In the genomic region with DNA sequence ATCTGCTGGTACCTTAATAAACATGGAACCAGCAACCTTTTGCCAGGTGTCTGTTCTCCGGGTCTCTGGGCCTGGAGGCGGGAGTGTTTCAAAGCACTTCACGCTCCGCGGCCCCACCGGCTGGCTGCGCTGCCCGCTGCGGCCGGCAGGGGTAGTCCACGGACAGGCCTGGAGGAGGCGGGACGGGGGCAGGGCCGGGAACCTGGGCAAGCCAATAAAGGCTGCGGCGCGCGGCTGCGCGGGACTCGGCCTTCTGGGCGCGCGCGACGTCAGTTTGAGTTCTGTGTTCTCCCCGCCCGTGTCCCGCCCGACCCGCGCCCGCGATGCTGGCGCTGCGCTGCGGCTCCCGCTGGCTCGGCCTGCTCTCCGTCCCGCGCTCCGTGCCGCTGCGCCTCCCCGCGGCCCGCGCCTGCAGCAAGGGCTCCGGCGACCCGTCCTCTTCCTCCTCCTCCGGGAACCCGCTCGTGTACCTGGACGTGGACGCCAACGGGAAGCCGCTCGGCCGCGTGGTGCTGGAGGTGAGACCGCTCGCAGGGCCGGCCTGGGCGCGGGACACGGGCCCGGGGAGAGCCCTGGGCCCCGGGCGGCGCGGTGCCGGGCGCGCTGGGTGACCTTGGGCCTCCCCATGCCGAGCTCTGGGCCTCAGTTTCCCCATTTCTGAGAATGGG, we compare ENCODE assay signal across 8 cellular contexts. TPM values are rescaled to one million over a fixed set of nuclear protein-coding genes. Genes with fewer than 3 reads are reported as not detected.
A peak's percentile ranks its signal among the peaks of the same experiment; 100 is the strongest.
DNase-seq lines count a peak whose midpoint lies in the region; ATAC-seq and TF ChIP-seq lines count a peak whose summit lies in the region.

A gene (plus strand): TSS at position 244 of the 668 bp plus-strand sequence. CDS start 80 bp downstream, at position 324.

- no peaks in the 10 kb centered on the region for H3K27me3 Mint-ChIP-seq in activated naive CD8-positive, alpha-beta T cell treated with anti-CD3 and anti-CD28 coated beads for 36 hours
- H3K27me3 Mint-ChIP-seq in glutamatergic neuron (ENCODE audit: unreplicated experiment) (peaks cover 2% of the 10 kb centered on the region), osteocyte (ENCODE audit: unreplicated experiment) (no peaks in the 10 kb centered on the region)

- H3K9me3 Mint-ChIP-seq in activated naive CD8-positive, alpha-beta T cell treated with anti-CD3 and anti-CD28 coated beads for 36 hours, result no peaks in the 10 kb centered on the region
- H3K9me3 Mint-ChIP-seq in glutamatergic neuron (ENCODE audit: unreplicated experiment) (no peaks in the 10 kb centered on the region), osteocyte (ENCODE audit: unreplicated experiment) (no peaks in the 10 kb centered on the region)

- H3K4me3 Mint-ChIP-seq in activated naive CD8-positive, alpha-beta T cell treated with anti-CD3 and anti-CD28 coated beads for 36 hours, result peak within 1 kb of the TSS; percentile 87
- H3K4me3 Mint-ChIP-seq in glutamatergic neuron (ENCODE audit: unreplicated experiment) (peak within 1 kb of the TSS; percentile 72), osteocyte (ENCODE audit: unreplicated experiment) (peak within 1 kb of the TSS; percentile 77)

- H3K4me3 ChIP-seq in HFF-Myc (replicated peaks; ENCODE audit: low read depth, low read length) (peak within 1 kb of the TSS; percentile 91), thoracic aorta (peak within 1 kb of the TSS; percentile 94)

- TF ChIP-seq CTCF in HFF-Myc (IDR thresholded peaks at IDR 0.05; ENCODE audit: low read depth, low read length, missing control alignments) (peak; percentile 90), glutamatergic neuron (IDR thresholded peaks at IDR 0.05; ENCODE audit: partially characterized antibody, unreplicated experiment) (peak; percentile 97), osteocyte (IDR thresholded peaks at IDR 0.05) (peak; percentile 96), thoracic aorta (IDR thresholded peaks at IDR 0.05) (peak; percentile 99)

- peaks cover 27% of the 10 kb centered on the region for H3K4me1 Mint-ChIP-seq in activated naive CD8-positive, alpha-beta T cell treated with anti-CD3 and anti-CD28 coated beads for 36 hours
- peaks cover 13% of the 10 kb centered on the region for H3K4me1 Mint-ChIP-seq in glutamatergic neuron (ENCODE audit: low read depth, unreplicated experiment)
- H3K4me1 Mint-ChIP-seq in osteocyte (ENCODE audit: unreplicated experiment), result peaks cover 20% of the 10 kb centered on the region

- peak; percentile 93 for TF ChIP-seq POLR2A in GM10847 (IDR thresholded peaks at IDR 0.05; ENCODE audit: extremely low read depth, insufficient read length)

- peaks cover 9% of the 10 kb centered on the region for H3K36me3 ChIP-seq in thoracic aorta

- no peaks in the 10 kb centered on the region for H3K9me3 ChIP-seq in thoracic aorta

- peak; percentile 74 for ATAC-seq in thoracic aorta (ENCODE audit: insufficient number of reproducible peaks, low FRiP score, low read depth)

- peak within 1 kb of the TSS; percentile 93 for H3K27ac Mint-ChIP-seq in activated naive CD8-positive, alpha-beta T cell treated with anti-CD3 and anti-CD28 coated beads for 36 hours
- H3K27ac Mint-ChIP-seq in glutamatergic neuron (ENCODE audit: unreplicated experiment) (no peak within 1 kb of the TSS), osteocyte (ENCODE audit: unreplicated experiment) (peak within 1 kb of the TSS; percentile 81)

- H3K36me3 Mint-ChIP-seq in activated naive CD8-positive, alpha-beta T cell treated with anti-CD3 and anti-CD28 coated beads for 36 hours, result peaks cover 30% of the 10 kb centered on the region
- H3K36me3 Mint-ChIP-seq in glutamatergic neuron (ENCODE audit: unreplicated experiment) (no peaks in the 10 kb centered on the region), osteocyte (ENCODE audit: unreplicated experiment) (peaks cover 10% of the 10 kb centered on the region)

- H3K27me3 ChIP-seq in thoracic aorta (replicated peaks; ENCODE audit: insufficient read depth), result no peaks in the 10 kb centered on the region

- H3K4me1 ChIP-seq in thoracic aorta (ENCODE audit: control insufficient read depth in 1 of 2, low read depth in 2 of 2), result peaks cover 5 to 22% of the 10 kb centered on the region in 2 donors

- DNase-seq in HFF-Myc (ENCODE audit: extremely low read depth, low read depth) (peak; percentile 46), MV-4-11 (lab: John Stamatoyannopoulos, UW) (peak; percentile 81), SKM-1 treated with dmso at 0.1 percent for 144 hours (lab: John Stamatoyannopoulos, UW; ENCODE audit: unreplicated experiment) (peak; percentile 86), glutamatergic neuron (peak; percentile 97), osteocyte (ENCODE audit: extremely low spot score, unreplicated experiment) (peak; percentile 98), thoracic aorta (ENCODE audit: low spot score) (peak; percentile 79)
- peak; percentile 95 for DNase-seq in activated naive CD8-positive, alpha-beta T cell treated with anti-CD3 and anti-CD28 coated beads for 36 hours

- peak within 1 kb of the TSS; percentile 61 to 63 for H3K27ac ChIP-seq in thoracic aorta

RNA-seq across cellular contexts. Expression of the gene that starts here (rescaled TPM):
- total RNA-seq in activated naive CD8-positive, alpha-beta T cell treated with anti-CD3 and anti-CD28 coated beads for 36 hours, result 100 to 1,000 TPM; 163 to 176 TPM
- 24.2 TPM for total RNA-seq in glutamatergic neuron (ENCODE audit: unreplicated experiment)
- total RNA-seq in osteocyte, result 17.0 and 20.7 TPM in 2 replicates
- 10 to 100 TPM in 1 of 2 donors, 1 to 10 TPM in 1; 5.7 to 44.2 TPM for total RNA-seq in thoracic aorta

Comparison
In these comparisons a context has a peak if more than half of its experiments do, and no peak if none do; other contexts are left out.
1. Peak in every context shown above with its lines: DNase-seq, ATAC-seq, H3K4me3 ChIP-seq and H3K27ac ChIP-seq.
2. DNase-seq: peak in every context shown above with its lines; median percentile 98 in osteocyte; 97 in glutamatergic neuron; 95 in activated naive CD8-positive, alpha-beta T cell treated with anti-CD3 and anti-CD28 coated beads for 36 hours; 86 in SKM-1 treated with dmso at 0.1 percent for 144 hours; 81 in MV-4-11; 79 in thoracic aorta; 46 in HFF-Myc.